ENCODE assay signal across 8 cellular contexts in genomic region chr3:197736010-197736490, GRCh38. TPM values are rescaled to one million over a fixed set of nuclear protein-coding genes. Genes with fewer than 3 reads are reported as not detected.
A peak's percentile ranks its signal among the peaks of the same experiment; 100 is the strongest.
DNase-seq lines count a peak whose midpoint lies in the region; ATAC-seq, FAIRE-seq and TF ChIP-seq lines count a peak whose summit lies in the region.

No MANE protein-coding gene starts in this region.

- H3K36me3 ChIP-seq in osteoblast (ENCODE audit: insufficient read depth, low read length) = no peaks in the 10 kb centered on the region

- H3K27me3 ChIP-seq in osteoblast (ENCODE audit: insufficient read depth, low read length) = no peaks in the 10 kb centered on the region

- peaks cover 14% of the 10 kb centered on the region for H3K4me1 ChIP-seq in osteoblast (ENCODE audit: insufficient read depth, low read length)

- H3K9me3 Mint-ChIP-seq in activated T-helper 1 cell treated with anti-CD3 and anti-CD28 coated beads, Interleukin-12 subunit alpha, Interleukin-12 subunit beta, Interleukin-2, Interleukin-4 antibody, amounts not matched to agents 30 ng/mL and 10 ng/mL and 1 ng/mL, durations not matched to agents 14 hours and 24 hours and 36 hours = no peaks in the 10 kb centered on the region

- peak overlapping the region; percentile 40 for H3K27ac ChIP-seq in osteoblast (ENCODE audit: low read depth, low read length)

- ATAC-seq in GM18868 (IDR thresholded peaks at IDR 0.05; ENCODE audit: unreplicated experiment) = no peak

- H3K4me2 ChIP-seq in osteoblast (ENCODE audit: insufficient read depth, low read length) = peak overlapping the region; percentile 95

- H2AFZ ChIP-seq in osteoblast (ENCODE audit: low read length) = peak overlapping the region; percentile 88

- H3K9me3 ChIP-seq in osteoblast (ENCODE audit: low read depth, low read length) = no peaks in the 10 kb centered on the region

- peaks cover 40% of the 10 kb centered on the region for H3K79me2 ChIP-seq in osteoblast (ENCODE audit: insufficient read depth, low read length)

- peaks cover 4% of the 10 kb centered on the region for H3K27me3 Mint-ChIP-seq in activated T-helper 1 cell treated with anti-CD3 and anti-CD28 coated beads, Interleukin-12 subunit alpha, Interleukin-12 subunit beta, Interleukin-2, Interleukin-4 antibody, amounts not matched to agents 30 ng/mL and 10 ng/mL and 1 ng/mL, durations not matched to agents 14 hours and 24 hours and 36 hours (ENCODE audit: insufficient read depth)

- peak overlapping the region; percentile 90 for H3K4me3 Mint-ChIP-seq in activated T-helper 1 cell treated with anti-CD3 and anti-CD28 coated beads, Interleukin-12 subunit alpha, Interleukin-12 subunit beta, Interleukin-2, Interleukin-4 antibody, amounts not matched to agents 30 ng/mL and 10 ng/mL and 1 ng/mL, durations not matched to agents 14 hours and 24 hours and 36 hours

- FAIRE-seq in frontal cortex (lab: Jason Lieb, UNC) = no peak

- H3K36me3 Mint-ChIP-seq in activated T-helper 1 cell treated with anti-CD3 and anti-CD28 coated beads, Interleukin-12 subunit alpha, Interleukin-12 subunit beta, Interleukin-2, Interleukin-4 antibody, amounts not matched to agents 30 ng/mL and 10 ng/mL and 1 ng/mL, durations not matched to agents 14 hours and 24 hours and 36 hours (ENCODE audit: low read depth) = peaks cover 3% of the 10 kb centered on the region

- peaks cover 37% of the 10 kb centered on the region for H3K4me1 Mint-ChIP-seq in activated T-helper 1 cell treated with anti-CD3 and anti-CD28 coated beads, Interleukin-12 subunit alpha, Interleukin-12 subunit beta, Interleukin-2, Interleukin-4 antibody, amounts not matched to agents 30 ng/mL and 10 ng/mL and 1 ng/mL, durations not matched to agents 14 hours and 24 hours and 36 hours (ENCODE audit: low read depth)

- DNase-seq in DMS 273 (lab: John Stamatoyannopoulos, UW; ENCODE audit: unreplicated experiment) (peak; percentile 64), DMS 273 treated with DMSO at 0.1 percent for 48 hours (lab: John Stamatoyannopoulos, UW) (no peak), NCI-H69 (lab: John Stamatoyannopoulos, UW) (peak; percentile 47), frontal cortex (ENCODE audit: low spot score in 2 of 2) (peak; percentile 43 to 53), osteoblast (ENCODE audit: insufficient read length, low spot score, missing footprints) (peak; percentile 91), NCI-H187 treated with DMSO at 0.1 percent for 48 hours (lab: John Stamatoyannopoulos, UW) (no peak)
- peak; percentile 26 for DNase-seq in activated T-helper 1 cell treated with anti-CD3 and anti-CD28 coated beads, Interleukin-12 subunit alpha, Interleukin-12 subunit beta, Interleukin-2, Interleukin-4 antibody, amounts not matched to agents 30 ng/mL and 10 ng/mL and 1 ng/mL, durations not matched to agents 14 hours and 24 hours and 36 hours (ENCODE audit: low spot score)

- no peak for TF ChIP-seq CTCF in osteoblast (IDR thresholded peaks at IDR 0.05; ENCODE audit: extremely low read depth, low read depth, low read length)

- H4K20me1 ChIP-seq in osteoblast (ENCODE audit: insufficient read depth, low read length) = no peaks in the 10 kb centered on the region

- intact Hi-C loops in activated T-helper 1 cell treated with anti-CD3 and anti-CD28 coated beads, Interleukin-12 subunit alpha, Interleukin-12 subunit beta, Interleukin-2, Interleukin-4 antibody, amounts not matched to agents 30 ng/mL and 10 ng/mL and 1 ng/mL, durations not matched to agents 14 hours and 24 hours and 36 hours (cut with micrococcal nuclease) = loop anchor here (1.0 to 10.0 kb wide), 5 partner anchors 24 to 441 kb away; partner anchors contain the start of gene DLG1

- peak overlapping the region; percentile 95 for H3K27ac Mint-ChIP-seq in activated T-helper 1 cell treated with anti-CD3 and anti-CD28 coated beads, Interleukin-12 subunit alpha, Interleukin-12 subunit beta, Interleukin-2, Interleukin-4 antibody, amounts not matched to agents 30 ng/mL and 10 ng/mL and 1 ng/mL, durations not matched to agents 14 hours and 24 hours and 36 hours

- peak overlapping the region; percentile 91 for H3K4me3 ChIP-seq in osteoblast (ENCODE audit: insufficient read depth, low read length)

RNA-seq across cellular contexts. Expression of gene RUBCN, which starts 0.7 kb away (rescaled TPM):
- 44.7 and 45.2 TPM in 2 replicates for total RNA-seq in activated T-helper 1 cell treated with anti-CD3 and anti-CD28 coated beads, Interleukin-12 subunit alpha, Interleukin-12 subunit beta, Interleukin-2, Interleukin-4 antibody, amounts not matched to agents 30 ng/mL and 10 ng/mL and 1 ng/mL, durations not matched to agents 14 hours and 24 hours and 36 hours
- total RNA-seq in frontal cortex = 27.3 TPM
- 19.7 and 23.2 TPM in 2 replicates for total RNA-seq in osteoblast

RNA-seq across cellular contexts. Expression of gene FYTTD1, which starts 13.6 kb away (rescaled TPM):
- 59.0 and 77.2 TPM in 2 replicates for total RNA-seq in activated T-helper 1 cell treated with anti-CD3 and anti-CD28 coated beads, Interleukin-12 subunit alpha, Interleukin-12 subunit beta, Interleukin-2, Interleukin-4 antibody, amounts not matched to agents 30 ng/mL and 10 ng/mL and 1 ng/mL, durations not matched to agents 14 hours and 24 hours and 36 hours
- 61.1 TPM for total RNA-seq in frontal cortex
- 41.3 and 42.0 TPM in 2 replicates for total RNA-seq in osteoblast

RNA-seq across cellular contexts. Expression of gene LRCH3, which starts 55.0 kb away (rescaled TPM):
- total RNA-seq in activated T-helper 1 cell treated with anti-CD3 and anti-CD28 coated beads, Interleukin-12 subunit alpha, Interleukin-12 subunit beta, Interleukin-2, Interleukin-4 antibody, amounts not matched to agents 30 ng/mL and 10 ng/mL and 1 ng/mL, durations not matched to agents 14 hours and 24 hours and 36 hours = 50.0 and 57.8 TPM in 2 replicates
- total RNA-seq in frontal cortex (71.7 TPM), osteoblast (61.9 and 91.6 TPM in 2 replicates)

Comparison
In these comparisons a context has a peak if more than half of its experiments do, and no peak if none do; other contexts are left out.
1. DNase-seq: peak in DMS 273 (single experiment), NCI-H69 (single experiment), activated T-helper 1 cell treated with anti-CD3 and anti-CD28 coated beads, Interleukin-12 subunit alpha, Interleukin-12 subunit beta, Interleukin-2, Interleukin-4 antibody, amounts not matched to agents 30 ng/mL and 10 ng/mL and 1 ng/mL, durations not matched to agents 14 hours and 24 hours and 36 hours (single experiment), frontal cortex (2 of 2) and osteoblast (single experiment); none in DMS 273 treated with DMSO at 0.1 percent for 48 hours (single experiment) and NCI-H187 treated with DMSO at 0.1 percent for 48 hours (single experiment).